Comparison of ENCODE assay signal across 8 cellular contexts in genomic region chr12:24754690-24755638, GRCh38.
DNase-seq lines count a peak whose midpoint lies in the region; ATAC-seq and TF ChIP-seq lines count a peak whose summit lies in the region.
"Had no signal": no experiment of that assay in that cellular context is flagged by ENCODE, and none has a peak within 500 bp of the region (broad histone marks: within the 10 kb centered on the region; RNA-seq: fewer than 3 reads in every experiment).

No MANE protein-coding gene starts in this region.

- DNase-seq in GM04504 (ENCODE audit: low read depth) = peak; percentile 23
- peak; percentile 84 for DNase-seq in fibroblast of peridontal ligament (ENCODE audit: extremely low read depth)
- peak; percentile 95 for DNase-seq in renal cortical epithelial cell (ENCODE audit: low read depth)
- no peak for DNase-seq in SHP77 (lab: John Stamatoyannopoulos, UW)
- DNase-seq in NCI-H187 treated with DMSO at 0.1 percent for 48 hours (lab: John Stamatoyannopoulos, UW) = no peak
- DNase-seq: NCI-H1694 treated with DMSO at 0.1 percent for 48 hours had no signal

- H3K79me2 ChIP-seq in OCI-LY3 (ENCODE audit: low read length) = no peaks in the 10 kb centered on the region

- no peak overlapping the region for H3K4me3 ChIP-seq in OCI-LY3 (ENCODE audit: low read length)

- no peaks in the 10 kb centered on the region for H3K36me3 ChIP-seq in OCI-LY3 (replicated peaks; ENCODE audit: low read depth, low read length)

- H4K20me1 ChIP-seq in OCI-LY3 (ENCODE audit: insufficient read depth, low read length) = no peaks in the 10 kb centered on the region

- peak overlapping the region; percentile 47 for H2AFZ ChIP-seq in OCI-LY3 (ENCODE audit: low read depth, low read length)

- H3K4me1 ChIP-seq in OCI-LY3 (ENCODE audit: low read length) = peaks cover 33% of the 10 kb centered on the region

- no peak for ATAC-seq in HG03565 (IDR thresholded peaks at IDR 0.05; ENCODE audit: unreplicated experiment)

- H3K9ac ChIP-seq in OCI-LY3 (ENCODE audit: low read length) = no peak overlapping the region

- no peak overlapping the region for H3K27ac ChIP-seq in OCI-LY3 (ENCODE audit: low read length)

- no peaks in the 10 kb centered on the region; the same call in 1 of the 2 replicates for H3K27me3 ChIP-seq in OCI-LY3 (ENCODE audit: low read depth, low read length)

- H3K4me2 ChIP-seq in OCI-LY3 (ENCODE audit: low read length) = peak overlapping the region; percentile 10

- no peak for TF ChIP-seq CTCF in OCI-LY3 (IDR thresholded peaks at IDR 0.05; ENCODE audit: low read depth, low read length)

- H3K9me3 ChIP-seq in OCI-LY3 (ENCODE audit: insufficient read depth, low read length) = no peaks in the 10 kb centered on the region

Comparison
In these comparisons a context has a peak if more than half of its experiments do, and no peak if none do; other contexts are left out.
1. DNase-seq: peak in GM04504 (single experiment), fibroblast of peridontal ligament (single experiment) and renal cortical epithelial cell (single experiment); none in SHP77 (0 of 2) and NCI-H187 treated with DMSO at 0.1 percent for 48 hours (single experiment).